In the genomic region with DNA sequence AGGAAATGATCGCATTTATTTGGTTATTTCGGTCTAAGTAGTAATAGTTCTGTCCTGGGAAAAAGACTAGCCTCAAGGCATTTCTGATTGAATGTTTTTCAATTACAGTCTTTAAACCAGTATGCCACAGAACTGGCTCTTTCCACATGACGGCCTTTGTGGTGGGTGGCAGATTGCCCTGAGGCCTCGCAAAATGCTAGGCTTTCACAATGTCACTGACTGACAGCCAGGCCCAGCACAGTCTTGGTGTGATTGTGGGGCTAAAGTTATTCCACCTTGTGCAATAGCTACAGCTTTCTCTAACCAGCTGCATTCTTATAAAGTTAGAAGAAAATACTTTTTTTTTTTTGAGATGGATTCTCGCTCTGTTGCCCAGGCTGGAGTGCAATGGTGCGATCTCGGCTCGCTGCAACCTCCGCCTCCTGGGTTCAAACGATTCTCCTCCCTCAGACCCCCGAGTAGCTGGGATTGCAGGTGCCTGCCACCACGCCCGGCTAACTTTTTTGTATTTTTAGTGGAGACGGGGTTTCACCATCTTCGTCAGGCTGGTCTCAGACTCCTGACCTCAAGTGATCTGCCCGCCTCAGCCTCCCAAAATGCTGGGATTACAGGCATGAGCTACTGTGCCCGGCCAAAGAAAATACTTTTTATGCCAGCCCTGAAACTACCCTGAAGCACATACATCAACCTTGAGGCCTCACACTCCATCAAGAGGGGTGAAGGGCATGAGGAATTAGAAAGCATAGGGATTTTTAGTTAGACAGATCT, we compare ENCODE assay signal across 18 cellular contexts. TPM values are rescaled to one million over a fixed set of nuclear protein-coding genes. Genes with fewer than 3 reads are reported as not detected.
A peak's percentile ranks its signal among the peaks of the same experiment; 100 is the strongest.
DNase-seq lines count a peak whose midpoint lies in the region; FAIRE-seq and TF ChIP-seq lines count a peak whose summit lies in the region.
"Had no signal": no experiment of that assay in that cellular context is flagged by ENCODE, and none has a peak within 500 bp of the region (broad histone marks: within the 10 kb centered on the region; RNA-seq: fewer than 3 reads in every experiment).

No MANE protein-coding gene starts in this region.

- H3K27ac ChIP-seq in astrocyte (ENCODE audit: low read depth, low read length) = no peak overlapping the region
- no peak overlapping the region for H3K27ac ChIP-seq in kidney (ENCODE audit: low read depth in 2 of 2, low read length in 2 of 2)
- no peak overlapping the region for H3K27ac ChIP-seq in RWPE1
- H3K27ac ChIP-seq: gastroesophageal sphincter, upper lobe of left lung had no signal

- H3K27me3 ChIP-seq in astrocyte (ENCODE audit: insufficient read depth, low read length) = peaks cover 10% of the 10 kb centered on the region
- H3K27me3 ChIP-seq: upper lobe of left lung had no signal

- H3K36me3 ChIP-seq in astrocyte (ENCODE audit: insufficient read depth, low read length) = no peaks in the 10 kb centered on the region
- H3K36me3 ChIP-seq in kidney (ENCODE audit: control insufficient read depth in 1 of 2, insufficient read depth in 2 of 2, low read length in 2 of 2) = no peaks in the 10 kb centered on the region
- H3K36me3 ChIP-seq: gastroesophageal sphincter, upper lobe of left lung had no signal

- no peaks in the 10 kb centered on the region for H3K79me2 ChIP-seq in astrocyte (ENCODE audit: insufficient read depth, low read length)

- intact Hi-C loops in kidney (cut with DNase I) = loop anchor here (10.0 kb wide), 1 partner anchor 325 kb away; no protein-coding TSS in a partner anchor

- peaks cover 13% of the 10 kb centered on the region for H3K27me3 Mint-ChIP-seq in astrocyte (ENCODE audit: low read depth, unreplicated experiment)

- no peak overlapping the region for H3K27ac Mint-ChIP-seq in astrocyte (ENCODE audit: unreplicated experiment)

- H4K20me1 ChIP-seq in astrocyte (ENCODE audit: insufficient read depth, low read length) = no peaks in the 10 kb centered on the region

- DNase-seq in AG08395 (ENCODE audit: low spot score) (peak; percentile 28), LHCN-M2 (ENCODE audit: low read depth) (peak; percentile 32), astrocyte (ENCODE audit: low read depth) (peak; percentile 78), kidney (peak; percentile 81), RWPE1 (ENCODE audit: low spot score) (no peak), NCI-H524 (lab: John Stamatoyannopoulos, UW) (no peak), NCI-H2171 (lab: John Stamatoyannopoulos, UW) (no peak), NCI-H82 (lab: John Stamatoyannopoulos, UW) (no peak)
- DNase-seq: activated naive CD4-positive, alpha-beta T cell treated with Interleukin-2 at 50 U/mL for 16 hours; cerebellar nuclear complex; DMS53; left colon; NCI-H1694 treated with DMSO at 0.1 percent for 48 hours; upper lobe of left lung had no signal

- FAIRE-seq in astrocyte (lab: Jason Lieb, UNC) (no peak), kidney (lab: Jason Lieb, UNC) (no peak)

- no peaks in the 10 kb centered on the region for H3K4me1 Mint-ChIP-seq in astrocyte (ENCODE audit: low read depth, unreplicated experiment)
- H3K4me1 Mint-ChIP-seq: neural crest cell had no signal

- CTCF ChIA-PET in RWPE1 (lab: Yijun Ruan, JAX) = interaction anchor here (0.7 kb wide), 2 partner anchors 18 to 299 kb away, joined by 3 to 4 read pairs; partner anchors contain the start of gene RPL39L

- H3K9ac ChIP-seq in astrocyte (ENCODE audit: low read length) = no peak overlapping the region
- H3K9ac ChIP-seq in kidney (ENCODE audit: low read length in 2 of 2) = no peak overlapping the region

- no peak overlapping the region for H3K4me2 ChIP-seq in astrocyte (ENCODE audit: low read length)

- H3K4me3 Mint-ChIP-seq in astrocyte (ENCODE audit: unreplicated experiment) = no peak overlapping the region
- H3K4me3 Mint-ChIP-seq: neural crest cell had no signal

- H3K4me1 ChIP-seq in astrocyte (ENCODE audit: insufficient read depth, low read length) (no peaks in the 10 kb centered on the region), kidney (ENCODE audit: control insufficient read depth in 1 of 2, insufficient read depth in 1 of 2, low read depth in 1 of 2, low read length in 2 of 2) (no peaks in the 10 kb centered on the region)
- H3K4me1 ChIP-seq: gastroesophageal sphincter, upper lobe of left lung had no signal

- H3K9me3 Mint-ChIP-seq in astrocyte (ENCODE audit: unreplicated experiment) = no peaks in the 10 kb centered on the region
- H3K9me3 Mint-ChIP-seq: neural crest cell had no signal

- POLR2A ChIA-PET in RWPE1 (lab: Yijun Ruan, JAX; ENCODE audit: low non-redundant PET) = no interaction called here

- H3K9me3 ChIP-seq in astrocyte (ENCODE audit: insufficient read depth, low read depth, low read length) (no peaks in the 10 kb centered on the region), kidney (ENCODE audit: control insufficient read depth in 1 of 2, low read length in 2 of 2) (no peaks in the 10 kb centered on the region)
- H3K9me3 ChIP-seq: gastroesophageal sphincter, upper lobe of left lung had no signal

- TF ChIP-seq CTCF in astrocyte (IDR thresholded peaks at IDR 0.05; ENCODE audit: insufficient read depth, low read depth, low read length) (no peak), kidney (IDR thresholded peaks at IDR 0.05; ENCODE audit: borderline replicate concordance, extremely low read depth, insufficient read depth) (no peak), RWPE1 (conservative IDR thresholded peaks at IDR 0.05; ENCODE audit: low read depth) (no peak)

- no peak overlapping the region for H3K4me3 ChIP-seq in astrocyte (ENCODE audit: insufficient read depth, low read depth, low read length)
- H3K4me3 ChIP-seq in kidney (ENCODE audit: low read length in 2 of 2) = no peak overlapping the region
- H3K4me3 ChIP-seq: gastroesophageal sphincter, upper lobe of left lung had no signal

- no peak overlapping the region for H2AFZ ChIP-seq in astrocyte (ENCODE audit: low read depth, low read length)

- H3K36me3 Mint-ChIP-seq in astrocyte (ENCODE audit: low read depth, unreplicated experiment) = no peaks in the 10 kb centered on the region

RNA-seq across cellular contexts. Expression of gene ADIPOQ, which starts 2.5 kb away (rescaled TPM):
- total RNA-seq in LHCN-M2 (2014; rRNA removed) = not detected in 2 replicates
- not detected for polyA plus RNA-seq in LHCN-M2 (2012)
- total RNA-seq in astrocyte = not detected in 2 replicates
- total RNA-seq in kidney = not detected
- not detected for polyA plus RNA-seq in kidney (ENCODE audit: insufficient read depth, low read depth, low replicate concordance)
- total RNA-seq: A673; neural crest cell; T-helper 2 cell treated with Interferon-gamma antibody and Interleukin-4, amounts not matched to agents 100 ng/mL and 5 ng/mL, for 36 hours had no signal

RNA-seq across cellular contexts. Expression of gene RFC4, which starts 33.8 kb away (rescaled TPM):
- total RNA-seq in LHCN-M2 (2014; rRNA removed) (59.6 and 78.2 TPM in 2 replicates), astrocyte (9.2 and 13.1 TPM in 2 replicates), kidney (8.9 TPM)
- polyA plus RNA-seq in LHCN-M2 (2012) = 20.7 TPM
- 11.1 TPM for polyA plus RNA-seq in kidney (ENCODE audit: insufficient read depth, low read depth, low replicate concordance)

RNA-seq across cellular contexts. Expression of gene EIF4A2, which starts 56.7 kb away (rescaled TPM):
- total RNA-seq in LHCN-M2 (2014; rRNA removed) = 493 and 693 TPM in 2 replicates
- polyA plus RNA-seq in LHCN-M2 (2012) = 235 TPM
- total RNA-seq in astrocyte = 323 and 337 TPM in 2 replicates
- 333 TPM for total RNA-seq in kidney
- polyA plus RNA-seq in kidney (ENCODE audit: insufficient read depth, low read depth, low replicate concordance) = 310 TPM

Comparison
In these comparisons a context has a peak if more than half of its experiments do, and no peak if none do; other contexts are left out.
1. DNase-seq: peak in AG08395 (single experiment), LHCN-M2 (single experiment), astrocyte (single experiment) and kidney (single experiment); none in RWPE1 (single experiment), NCI-H524 (0 of 2), NCI-H2171 (single experiment) and NCI-H82 (single experiment).